Comparison of ENCODE assay signal across 1 cellular context in the genomic region with DNA sequence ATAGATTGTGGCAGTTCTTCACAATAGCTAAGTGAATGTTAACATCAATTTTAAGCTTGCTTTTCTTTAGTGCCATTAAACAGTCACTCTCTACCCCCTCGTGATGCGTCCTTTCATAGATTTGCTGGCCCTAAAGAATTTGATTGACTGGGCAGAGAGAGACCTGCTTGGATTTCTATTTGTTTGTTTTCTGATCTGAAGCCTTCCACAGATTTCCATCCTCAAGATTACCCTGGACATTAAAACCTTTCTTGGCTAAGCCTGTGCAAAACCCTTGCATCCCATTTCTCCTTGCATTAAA.
TF ChIP-seq lines count a peak whose summit lies in the region.

No MANE protein-coding gene starts in this region.

TF ChIP-seq in GM23338, 12 proteins besides CTCF, POLR2A, EP300 and RAD21 (continued from another document):
- TF ChIP-seq, protein P1, sequence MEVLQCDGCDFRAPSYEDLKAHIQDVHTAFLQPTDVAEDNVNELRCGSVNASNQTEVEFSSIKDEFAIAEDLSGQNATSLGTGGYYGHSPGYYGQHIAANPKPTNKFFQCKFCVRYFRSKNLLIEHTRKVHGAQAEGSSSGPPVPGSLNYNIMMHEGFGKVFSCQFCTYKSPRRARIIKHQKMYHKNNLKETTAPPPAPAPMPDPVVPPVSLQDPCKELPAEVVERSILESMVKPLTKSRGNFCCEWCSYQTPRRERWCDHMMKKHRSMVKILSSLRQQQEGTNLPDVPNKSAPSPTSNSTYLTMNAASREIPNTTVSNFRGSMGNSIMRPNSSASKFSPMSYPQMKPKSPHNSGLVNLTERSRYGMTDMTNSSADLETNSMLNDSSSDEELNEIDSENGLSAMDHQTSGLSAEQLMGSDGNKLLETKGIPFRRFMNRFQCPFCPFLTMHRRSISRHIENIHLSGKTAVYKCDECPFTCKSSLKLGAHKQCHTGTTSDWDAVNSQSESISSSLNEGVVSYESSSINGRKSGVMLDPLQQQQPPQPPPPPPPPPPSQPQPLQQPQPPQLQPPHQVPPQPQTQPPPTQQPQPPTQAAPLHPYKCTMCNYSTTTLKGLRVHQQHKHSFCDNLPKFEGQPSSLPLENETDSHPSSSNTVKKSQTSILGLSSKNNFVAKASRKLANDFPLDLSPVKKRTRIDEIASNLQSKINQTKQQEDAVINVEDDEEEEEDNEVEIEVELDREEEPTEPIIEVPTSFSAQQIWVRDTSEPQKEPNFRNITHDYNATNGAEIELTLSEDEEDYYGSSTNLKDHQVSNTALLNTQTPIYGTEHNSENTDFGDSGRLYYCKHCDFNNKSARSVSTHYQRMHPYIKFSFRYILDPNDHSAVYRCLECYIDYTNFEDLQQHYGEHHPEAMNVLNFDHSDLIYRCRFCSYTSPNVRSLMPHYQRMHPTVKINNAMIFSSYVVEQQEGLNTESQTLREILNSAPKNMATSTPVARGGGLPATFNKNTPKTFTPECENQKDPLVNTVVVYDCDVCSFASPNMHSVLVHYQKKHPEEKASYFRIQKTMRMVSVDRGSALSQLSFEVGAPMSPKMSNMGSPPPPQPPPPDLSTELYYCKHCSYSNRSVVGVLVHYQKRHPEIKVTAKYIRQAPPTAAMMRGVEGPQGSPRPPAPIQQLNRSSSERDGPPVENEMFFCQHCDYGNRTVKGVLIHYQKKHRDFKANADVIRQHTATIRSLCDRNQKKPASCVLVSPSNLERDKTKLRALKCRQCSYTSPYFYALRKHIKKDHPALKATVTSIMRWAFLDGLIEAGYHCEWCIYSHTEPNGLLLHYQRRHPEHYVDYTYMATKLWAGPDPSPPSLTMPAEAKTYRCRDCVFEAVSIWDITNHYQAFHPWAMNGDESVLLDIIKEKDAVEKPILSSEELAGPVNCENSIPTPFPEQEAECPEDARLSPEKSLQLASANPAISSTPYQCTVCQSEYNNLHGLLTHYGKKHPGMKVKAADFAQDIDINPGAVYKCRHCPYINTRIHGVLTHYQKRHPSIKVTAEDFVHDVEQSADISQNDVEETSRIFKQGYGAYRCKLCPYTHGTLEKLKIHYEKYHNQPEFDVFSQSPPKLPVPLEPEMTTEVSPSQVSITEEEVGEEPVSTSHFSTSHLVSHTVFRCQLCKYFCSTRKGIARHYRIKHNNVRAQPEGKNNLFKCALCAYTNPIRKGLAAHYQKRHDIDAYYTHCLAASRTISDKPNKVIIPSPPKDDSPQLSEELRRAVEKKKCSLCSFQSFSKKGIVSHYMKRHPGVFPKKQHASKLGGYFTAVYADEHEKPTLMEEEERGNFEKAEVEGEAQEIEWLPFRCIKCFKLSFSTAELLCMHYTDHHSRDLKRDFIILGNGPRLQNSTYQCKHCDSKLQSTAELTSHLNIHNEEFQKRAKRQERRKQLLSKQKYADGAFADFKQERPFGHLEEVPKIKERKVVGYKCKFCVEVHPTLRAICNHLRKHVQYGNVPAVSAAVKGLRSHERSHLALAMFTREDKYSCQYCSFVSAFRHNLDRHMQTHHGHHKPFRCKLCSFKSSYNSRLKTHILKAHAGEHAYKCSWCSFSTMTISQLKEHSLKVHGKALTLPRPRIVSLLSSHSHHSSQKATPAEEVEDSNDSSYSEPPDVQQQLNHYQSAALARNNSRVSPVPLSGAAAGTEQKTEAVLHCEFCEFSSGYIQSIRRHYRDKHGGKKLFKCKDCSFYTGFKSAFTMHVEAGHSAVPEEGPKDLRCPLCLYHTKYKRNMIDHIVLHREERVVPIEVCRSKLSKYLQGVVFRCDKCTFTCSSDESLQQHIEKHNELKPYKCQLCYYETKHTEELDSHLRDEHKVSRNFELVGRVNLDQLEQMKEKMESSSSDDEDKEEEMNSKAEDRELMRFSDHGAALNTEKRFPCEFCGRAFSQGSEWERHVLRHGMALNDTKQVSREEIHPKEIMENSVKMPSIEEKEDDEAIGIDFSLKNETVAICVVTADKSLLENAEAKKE (CRISPR knock-in tag; IDR thresholded peaks at IDR 0.05) = no peak
- no peak for TF ChIP-seq ZNF114 (CRISPR knock-in tag; IDR thresholded peaks at IDR 0.05)
- no peak for TF ChIP-seq JUNB (IDR thresholded peaks at IDR 0.05; ENCODE audit: unreplicated experiment)
TF ChIP-seq in GM23338: peak in this region for 0.
